Comparison of ENCODE assay signal across 7 cellular contexts in the genomic region with DNA sequence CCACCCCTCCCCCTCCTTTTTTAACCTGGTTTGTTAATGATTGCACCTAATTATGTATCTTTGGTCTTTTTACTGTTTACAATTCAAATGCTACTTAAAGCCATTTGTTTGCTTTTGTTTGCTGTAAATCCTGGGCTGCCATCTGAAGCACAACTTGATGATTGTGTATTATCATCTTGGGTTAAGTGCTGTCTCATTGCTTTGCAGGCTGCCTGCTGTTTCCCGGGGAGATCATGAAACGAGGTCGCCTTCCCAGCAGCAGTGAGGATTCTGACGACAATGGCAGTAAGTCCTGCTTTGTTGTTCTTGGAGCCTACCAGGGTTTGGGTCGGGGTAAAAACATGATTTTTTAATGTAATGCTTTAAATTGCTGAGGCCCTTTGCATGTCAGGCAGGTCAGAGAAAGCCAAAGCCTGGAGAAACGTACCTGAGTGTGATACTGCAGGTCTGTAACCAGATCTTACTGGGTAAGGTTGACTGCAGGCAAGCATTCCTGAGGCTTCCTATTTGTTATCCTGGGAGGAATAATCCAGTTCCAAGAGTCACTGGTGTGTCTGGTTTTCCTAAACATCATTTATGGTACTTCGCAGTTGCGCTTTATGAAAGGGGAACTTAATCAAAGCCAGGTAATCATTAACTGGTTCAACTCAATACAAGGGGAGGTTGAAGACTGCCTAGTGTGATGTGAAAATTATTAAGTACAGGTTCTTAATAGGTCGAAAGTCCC. TPM values are rescaled to one million over a fixed set of nuclear protein-coding genes. Genes with fewer than 3 reads are reported as not detected.
DNase-seq lines count a peak whose midpoint lies in the region; ATAC-seq lines count a peak whose summit lies in the region.

No MANE protein-coding gene starts in this region.

- no peaks in the 10 kb centered on the region for H3K9me3 ChIP-seq in muscle layer of colon (ENCODE audit: low read length)

- ATAC-seq in GM18909 (IDR thresholded peaks at IDR 0.05; ENCODE audit: poor library complexity, unreplicated experiment) (peak; percentile 79), HG03108 (IDR thresholded peaks at IDR 0.05; ENCODE audit: unreplicated experiment) (peak; percentile 50), HG02571 (IDR thresholded peaks at IDR 0.05; ENCODE audit: unreplicated experiment) (no peak)
- ATAC-seq in activated T-helper 17 cell treated with anti-CD3 and anti-CD28 coated beads, Interleukin-2, amount 50 U/mL, for 72 hours (replicated peaks) = no peak

- no peak overlapping the region for H3K4me3 ChIP-seq in muscle layer of colon (ENCODE audit: low read depth in 1 of 2, low read length in 2 of 2)

- no peaks in the 10 kb centered on the region for H3K27me3 ChIP-seq in muscle layer of colon (ENCODE audit: control insufficient read depth in 1 of 2, insufficient read depth in 2 of 2, low read length in 2 of 2)

- H3K27me3 Mint-ChIP-seq in activated T-helper 17 cell treated with anti-CD3 and anti-CD28 coated beads, Interleukin-2, amount 50 U/mL, for 72 hours = no peaks in the 10 kb centered on the region
- no peaks in the 10 kb centered on the region for H3K27me3 Mint-ChIP-seq in activated CD4-positive, alpha-beta memory T cell treated with anti-CD3 and anti-CD28 coated beads, Interleukin-2, amount 10 ng/mL, durations not matched to agents 7 days and 5 days

- POLR2A ChIA-PET in activated CD4-positive, alpha-beta memory T cell treated with anti-CD3 and anti-CD28 coated beads, Interleukin-2, amount 10 ng/mL, durations not matched to agents 7 days and 5 days (lab: Charles Lee) = interaction anchor here (1.3 kb wide), 2 partner anchors 13 to 19 kb away, joined by 4 read pairs; no protein-coding TSS in a partner anchor

- no peak for DNase-seq in activated CD4-positive, alpha-beta memory T cell treated with anti-CD3 and anti-CD28 coated beads, Interleukin-2, amount 10 ng/mL, durations not matched to agents 7 days and 5 days
- no peak for DNase-seq in AG20443 (ENCODE audit: low spot score)

- peak overlapping the region; percentile 3 for H3K27ac Mint-ChIP-seq in activated T-helper 17 cell treated with anti-CD3 and anti-CD28 coated beads, Interleukin-2, amount 50 U/mL, for 72 hours
- no peak overlapping the region for H3K27ac Mint-ChIP-seq in activated CD4-positive, alpha-beta memory T cell treated with anti-CD3 and anti-CD28 coated beads, Interleukin-2, amount 10 ng/mL, durations not matched to agents 7 days and 5 days

- H3K9ac ChIP-seq in muscle layer of colon (ENCODE audit: low read length) = no peak overlapping the region

- CTCF ChIA-PET in activated CD4-positive, alpha-beta memory T cell treated with anti-CD3 and anti-CD28 coated beads, Interleukin-2, amount 10 ng/mL, durations not matched to agents 7 days and 5 days (lab: Charles Lee) = interaction anchor here (1.3 kb wide), 1 partner anchor 31 kb away, joined by 5 read pairs; no protein-coding TSS in a partner anchor

- peak overlapping the region; percentile 43 for H3K27ac ChIP-seq in muscle layer of colon (ENCODE audit: low read depth, low read length)

- H3K36me3 ChIP-seq in muscle layer of colon (ENCODE audit: insufficient read depth, low read length) = peaks cover 4% of the 10 kb centered on the region

- peaks cover 48% of the 10 kb centered on the region for H3K4me1 ChIP-seq in muscle layer of colon (ENCODE audit: insufficient read depth, low read length)

- no peaks in the 10 kb centered on the region for H3K9me3 Mint-ChIP-seq in activated T-helper 17 cell treated with anti-CD3 and anti-CD28 coated beads, Interleukin-2, amount 50 U/mL, for 72 hours
- no peaks in the 10 kb centered on the region for H3K9me3 Mint-ChIP-seq in activated CD4-positive, alpha-beta memory T cell treated with anti-CD3 and anti-CD28 coated beads, Interleukin-2, amount 10 ng/mL, durations not matched to agents 7 days and 5 days

- H3K4me3 Mint-ChIP-seq in activated T-helper 17 cell treated with anti-CD3 and anti-CD28 coated beads, Interleukin-2, amount 50 U/mL, for 72 hours = no peak overlapping the region
- no peak overlapping the region for H3K4me3 Mint-ChIP-seq in activated CD4-positive, alpha-beta memory T cell treated with anti-CD3 and anti-CD28 coated beads, Interleukin-2, amount 10 ng/mL, durations not matched to agents 7 days and 5 days

- peaks cover 41% of the 10 kb centered on the region for H3K4me1 Mint-ChIP-seq in activated T-helper 17 cell treated with anti-CD3 and anti-CD28 coated beads, Interleukin-2, amount 50 U/mL, for 72 hours
- peaks cover 19% of the 10 kb centered on the region for H3K4me1 Mint-ChIP-seq in activated CD4-positive, alpha-beta memory T cell treated with anti-CD3 and anti-CD28 coated beads, Interleukin-2, amount 10 ng/mL, durations not matched to agents 7 days and 5 days

- H3K36me3 Mint-ChIP-seq in activated T-helper 17 cell treated with anti-CD3 and anti-CD28 coated beads, Interleukin-2, amount 50 U/mL, for 72 hours (ENCODE audit: low read depth) = peaks cover 70% of the 10 kb centered on the region
- peaks cover 35% of the 10 kb centered on the region for H3K36me3 Mint-ChIP-seq in activated CD4-positive, alpha-beta memory T cell treated with anti-CD3 and anti-CD28 coated beads, Interleukin-2, amount 10 ng/mL, durations not matched to agents 7 days and 5 days (ENCODE audit: low read depth)

RNA-seq across cellular contexts. Expression of a gene that starts 22.2 kb away (rescaled TPM):
- 10 to 100 TPM; 22.2 to 27.3 TPM for total RNA-seq in activated T-helper 17 cell treated with anti-CD3 and anti-CD28 coated beads, Interleukin-2, amount 50 U/mL, for 72 hours
- total RNA-seq in activated CD4-positive, alpha-beta memory T cell treated with anti-CD3 and anti-CD28 coated beads, Interleukin-2, amount 10 ng/mL, durations not matched to agents 7 days and 5 days = 10 to 100 TPM; 29.6 to 32.7 TPM

Comparison
In these comparisons a context has a peak if more than half of its experiments do, and no peak if none do; other contexts are left out.
1. ATAC-seq: peak in GM18909 (single experiment) and HG03108 (single experiment); none in activated T-helper 17 cell treated with anti-CD3 and anti-CD28 coated beads, Interleukin-2, amount 50 U/mL, for 72 hours (single experiment) and HG02571 (single experiment).